1 cellular context compared by ENCODE assay signal in genomic region chr19:13116282-13117175, GRCh38.
TF ChIP-seq lines count a peak whose summit lies in the region.

Gene TRMT1 (minus strand): TSS chr19:13116740. CDS start chr19:13116399, 341 bp downstream.

TF ChIP-seq in HepG2, 621 proteins besides CTCF, POLR2A, EP300 and RAD21 (continued from another document and continues in another):
- TF ChIP-seq HBP1 (CRISPR knock-in tag; IDR thresholded peaks at IDR 0.05; ENCODE audit: low read depth) (peak; percentile 99), ZNF460 (CRISPR knock-in tag; IDR thresholded peaks at IDR 0.05; ENCODE audit: borderline replicate concordance) (no peak), ZNF652 (CRISPR knock-in tag; IDR thresholded peaks at IDR 0.05; ENCODE audit: borderline replicate concordance, low read depth) (no peak), ZNF205 (CRISPR knock-in tag; IDR thresholded peaks at IDR 0.05) (0 out of 2 replicates have a peak, but pooled peaks have one; percentile 49), ZNF772 (CRISPR knock-in tag; IDR thresholded peaks at IDR 0.05) (no peak), ATF7 (IDR thresholded peaks at IDR 0.05) (no peak), ATF7 (CRISPR knock-in tag; IDR thresholded peaks at IDR 0.05) (0 out of 2 replicates have a peak, but pooled peaks have one; percentile 28), MED1 (CRISPR knock-in tag; IDR thresholded peaks at IDR 0.05) (peak; percentile 69), PHF8 (CRISPR knock-in tag; IDR thresholded peaks at IDR 0.05) (peak; percentile 79), ZNF34 (CRISPR knock-in tag; IDR thresholded peaks at IDR 0.05; ENCODE audit: borderline replicate concordance) (peak; percentile 75; the same call in 1 of the 2 replicates), ATF6 (CRISPR knock-in tag; conservative IDR thresholded peaks at IDR 0.05) (no peak), ATF1 (CRISPR knock-in tag; IDR thresholded peaks at IDR 0.05) (0 out of 2 replicates have a peak, but pooled peaks have one; percentile 33), ZFP82 (CRISPR knock-in tag; IDR thresholded peaks at IDR 0.05; ENCODE audit: borderline replicate concordance) (peak; percentile 71; the same call in 1 of the 2 replicates), ZZZ3 (CRISPR knock-in tag; IDR thresholded peaks at IDR 0.05; ENCODE audit: borderline replicate concordance) (0 out of 2 replicates have a peak, but pooled peaks have one; percentile 42), ZNF362 (CRISPR knock-in tag; IDR thresholded peaks at IDR 0.05; ENCODE audit: borderline replicate concordance) (peak; percentile 13; the same call in 1 of the 2 replicates), TBL1XR1 (IDR thresholded peaks at IDR 0.05; ENCODE audit: borderline replicate concordance, low read length, partially characterized antibody) (peak; percentile 17), ZBTB14 (CRISPR knock-in tag; IDR thresholded peaks at IDR 0.05) (no peak), ZHX1 (CRISPR knock-in tag; IDR thresholded peaks at IDR 0.05; ENCODE audit: low read depth) (no peak), ZNF556 (CRISPR knock-in tag; IDR thresholded peaks at IDR 0.05; ENCODE audit: borderline replicate concordance) (peak; percentile 82; the same call in 1 of the 2 replicates), SIX4 (CRISPR knock-in tag; IDR thresholded peaks at IDR 0.05) (no peak), FOXK2 (IDR thresholded peaks at IDR 0.05) (peak; percentile 52; the same call in 1 of the 2 replicates), EZH2 (conservative IDR thresholded peaks at IDR 0.05; ENCODE audit: low read depth, low read length) (no peak), SOX13 (IDR thresholded peaks at IDR 0.05) (no peak), SOX13 (CRISPR knock-in tag; conservative IDR thresholded peaks at IDR 0.05 in 1 of 2, IDR thresholded peaks at IDR 0.05 in 1 of 2) (no peak; a peak in 1 of 4 replicates), ZNF501 (CRISPR knock-in tag; IDR thresholded peaks at IDR 0.05) (peak; percentile 79), FOXK1 (CRISPR knock-in tag; IDR thresholded peaks at IDR 0.05; ENCODE audit: borderline replicate concordance, low read depth) (peak; percentile 77; the same call in 1 of the 2 replicates), TRIM24 (CRISPR knock-in tag; IDR thresholded peaks at IDR 0.05) (no peak), NR2F6 (IDR thresholded peaks at IDR 0.05) (0 out of 2 replicates have a peak, but pooled peaks have one; percentile 11), NR2F6 (CRISPR knock-in tag; IDR thresholded peaks at IDR 0.05) (0 out of 2 replicates have a peak, but pooled peaks have one; percentile 8), MAFG (CRISPR knock-in tag; IDR thresholded peaks at IDR 0.05) (no peak; the same call in 1 of the 2 replicates), AHDC1 (CRISPR knock-in tag; IDR thresholded peaks at IDR 0.05; ENCODE audit: borderline replicate concordance) (peak; percentile 68), SAP130 (CRISPR knock-in tag; IDR thresholded peaks at IDR 0.05; ENCODE audit: low read depth) (peak; percentile 100), AGO2 (optimal IDR thresholded peaks at IDR 0.05; ENCODE audit: low read depth, low read length) (no peak)
- TF ChIP-seq, protein P1, sequence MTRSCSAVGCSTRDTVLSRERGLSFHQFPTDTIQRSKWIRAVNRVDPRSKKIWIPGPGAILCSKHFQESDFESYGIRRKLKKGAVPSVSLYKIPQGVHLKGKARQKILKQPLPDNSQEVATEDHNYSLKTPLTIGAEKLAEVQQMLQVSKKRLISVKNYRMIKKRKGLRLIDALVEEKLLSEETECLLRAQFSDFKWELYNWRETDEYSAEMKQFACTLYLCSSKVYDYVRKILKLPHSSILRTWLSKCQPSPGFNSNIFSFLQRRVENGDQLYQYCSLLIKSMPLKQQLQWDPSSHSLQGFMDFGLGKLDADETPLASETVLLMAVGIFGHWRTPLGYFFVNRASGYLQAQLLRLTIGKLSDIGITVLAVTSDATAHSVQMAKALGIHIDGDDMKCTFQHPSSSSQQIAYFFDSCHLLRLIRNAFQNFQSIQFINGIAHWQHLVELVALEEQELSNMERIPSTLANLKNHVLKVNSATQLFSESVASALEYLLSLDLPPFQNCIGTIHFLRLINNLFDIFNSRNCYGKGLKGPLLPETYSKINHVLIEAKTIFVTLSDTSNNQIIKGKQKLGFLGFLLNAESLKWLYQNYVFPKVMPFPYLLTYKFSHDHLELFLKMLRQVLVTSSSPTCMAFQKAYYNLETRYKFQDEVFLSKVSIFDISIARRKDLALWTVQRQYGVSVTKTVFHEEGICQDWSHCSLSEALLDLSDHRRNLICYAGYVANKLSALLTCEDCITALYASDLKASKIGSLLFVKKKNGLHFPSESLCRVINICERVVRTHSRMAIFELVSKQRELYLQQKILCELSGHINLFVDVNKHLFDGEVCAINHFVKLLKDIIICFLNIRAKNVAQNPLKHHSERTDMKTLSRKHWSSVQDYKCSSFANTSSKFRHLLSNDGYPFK (CRISPR knock-in tag; IDR thresholded peaks at IDR 0.05; ENCODE audit: borderline replicate concordance) = peak; percentile 88; the same call in 1 of the 2 replicates
- TF ChIP-seq, protein P2, sequence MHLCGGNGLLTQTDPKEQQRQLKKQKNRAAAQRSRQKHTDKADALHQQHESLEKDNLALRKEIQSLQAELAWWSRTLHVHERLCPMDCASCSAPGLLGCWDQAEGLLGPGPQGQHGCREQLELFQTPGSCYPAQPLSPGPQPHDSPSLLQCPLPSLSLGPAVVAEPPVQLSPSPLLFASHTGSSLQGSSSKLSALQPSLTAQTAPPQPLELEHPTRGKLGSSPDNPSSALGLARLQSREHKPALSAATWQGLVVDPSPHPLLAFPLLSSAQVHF (CRISPR knock-in tag; IDR thresholded peaks at IDR 0.05) = no peak
- TF ChIP-seq, protein P3, sequence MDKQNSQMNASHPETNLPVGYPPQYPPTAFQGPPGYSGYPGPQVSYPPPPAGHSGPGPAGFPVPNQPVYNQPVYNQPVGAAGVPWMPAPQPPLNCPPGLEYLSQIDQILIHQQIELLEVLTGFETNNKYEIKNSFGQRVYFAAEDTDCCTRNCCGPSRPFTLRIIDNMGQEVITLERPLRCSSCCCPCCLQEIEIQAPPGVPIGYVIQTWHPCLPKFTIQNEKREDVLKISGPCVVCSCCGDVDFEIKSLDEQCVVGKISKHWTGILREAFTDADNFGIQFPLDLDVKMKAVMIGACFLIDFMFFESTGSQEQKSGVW (CRISPR knock-in tag; IDR thresholded peaks at IDR 0.05; ENCODE audit: borderline replicate concordance) = no peak
- TF ChIP-seq, protein P4, sequence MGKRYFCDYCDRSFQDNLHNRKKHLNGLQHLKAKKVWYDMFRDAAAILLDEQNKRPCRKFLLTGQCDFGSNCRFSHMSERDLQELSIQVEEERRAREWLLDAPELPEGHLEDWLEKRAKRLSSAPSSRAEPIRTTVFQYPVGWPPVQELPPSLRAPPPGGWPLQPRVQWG (CRISPR knock-in tag; IDR thresholded peaks at IDR 0.05; ENCODE audit: borderline replicate concordance, low read depth) = no peak
